ENCODE assay signal across 28 cellular contexts in the genomic region with DNA sequence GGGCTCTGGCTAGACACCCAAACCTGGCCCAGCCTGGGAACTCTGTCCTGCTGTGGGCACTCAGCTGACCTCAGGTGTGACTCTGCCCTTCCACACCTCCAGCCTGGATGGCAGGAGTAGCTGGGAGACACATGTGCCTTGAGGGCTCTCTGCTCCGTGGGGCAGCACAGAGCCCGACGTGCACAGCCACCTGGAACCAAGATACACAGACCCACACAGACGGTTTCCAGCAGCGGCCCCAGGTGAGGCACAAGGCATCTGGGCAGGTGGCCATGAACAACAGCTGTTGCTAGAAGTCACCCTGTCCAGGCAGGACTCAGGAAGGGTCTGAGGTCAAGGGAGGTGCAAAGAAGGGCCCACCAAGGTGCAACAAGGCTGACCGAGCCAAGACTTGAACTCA. TPM values are rescaled to one million over a fixed set of nuclear protein-coding genes. Genes with fewer than 3 reads are reported as not detected.
"Had no signal": no experiment of that assay in that cellular context is flagged by ENCODE, and none has a peak within 500 bp of the region (broad histone marks: within the 10 kb centered on the region; RNA-seq: fewer than 3 reads in every experiment).

No MANE protein-coding gene starts in this region.

- H3K9me3 ChIP-seq: SK-N-SH had no signal

- H3K36me3 ChIP-seq: ascending aorta, cardiac muscle cell, SJSA1 had no signal

- DNase-seq: activated CD4-positive, alpha-beta T cell treated with anti-CD3 and anti-CD28 coated beads for 36 hours; activated CD4-positive, alpha-beta T cell treated with anti-CD3 and anti-CD28 coated beads, Interleukin-2, amount 10 ng/mL, durations not matched to agents 7 days and 5 days; activated CD4-positive, alpha-beta T cell treated with anti-CD3 and anti-CD28 coated beads, Interleukin-2, amount 50 U/mL, for 48 hours; activated CD8-positive, alpha-beta T cell treated with anti-CD3 and anti-CD28 coated beads, Interleukin-2, amount 10 ng/mL, durations not matched to agents 7 days and 5 days; activated gamma-delta T cell; activated naive CD4-positive, alpha-beta T cell treated with Interleukin-2 at 50 U/mL for 16 hours; activated naive CD8-positive, alpha-beta T cell treated with anti-CD3 and anti-CD28 coated beads, Interleukin-2, amount 10 ng/mL, durations not matched to agents 7 days and 5 days; activated T-cell treated with anti-CD3 and anti-CD28 coated beads, Interleukin-2, amount 50 U/mL, for 24 hours; amygdala; MM.1S; MV-4-11; NCI-H1092; NCI-H1436 treated with DMSO at 0.1 percent for 48 hours; NCI-H1694 treated with DMSO at 0.1 percent for 48 hours; NCI-H2029; NCI-H345; NCI-H524 treated with DMSO at 0.1 percent for 48 hours; OCI-M1; SHP77 treated with DMSO at 0.1 percent for 48 hours; SK-N-SH had no signal

- H3K4me1 ChIP-seq: ascending aorta, SJSA1 had no signal

- H3K27ac ChIP-seq: ascending aorta, cardiac muscle cell, KMS-11, SJSA1 had no signal

- H3K4me3 ChIP-seq: ascending aorta, cardiac muscle cell, SJSA1 had no signal

- H3K4me2 ChIP-seq: KMS-11, SK-N-SH had no signal

- FAIRE-seq: TTC549 had no signal

- ATAC-seq: activated CD4-positive, alpha-beta T cell treated with anti-CD3 and anti-CD28 coated beads for 36 hours; activated CD4-positive, CD25-positive, alpha-beta regulatory T cell treated with anti-CD3 and anti-CD28 coated beads, Interleukin-2, amount 50 U/mL, for 24 hours; activated CD8-positive, alpha-beta T cell treated with anti-CD3 and anti-CD28 coated beads, Interleukin-2, amount 10 ng/mL, durations not matched to agents 7 days and 5 days; WTC11 had no signal

- H3K9ac ChIP-seq: KMS-11, SK-N-SH had no signal

RNA-seq across cellular contexts. Expression of a gene that starts 5.9 kb away (rescaled TPM):
- total RNA-seq: LHCN-M2, SJSA1 had no signal
